10 cellular contexts compared by ENCODE assay signal in genomic region chr2:55839182-55839819, GRCh38.
DNase-seq lines count a peak whose midpoint lies in the region; ATAC-seq and TF ChIP-seq lines count a peak whose summit lies in the region.
"Had no signal": no experiment of that assay in that cellular context is flagged by ENCODE, and none has a peak within 500 bp of the region (broad histone marks: within the 10 kb centered on the region; RNA-seq: fewer than 3 reads in every experiment).

No MANE protein-coding gene starts in this region.

- WGBS in esophagus squamous epithelium, 2 donors, result 19 to 29% methylated on average over 7 of the region's 7 CpGs

- intact Hi-C loops in esophagus squamous epithelium (cut with DNase I), result no loop called here

- TF ChIP-seq CTCF in esophagus squamous epithelium (IDR thresholded peaks at IDR 0.05), result no peak
- no peak for TF ChIP-seq CTCF in progenitor cell of endocrine pancreas (IDR thresholded peaks at IDR 0.05; ENCODE audit: unreplicated experiment)
- no peak for TF ChIP-seq CTCF in endothelial cell (IDR thresholded peaks at IDR 0.05; ENCODE audit: unreplicated experiment)

- H3K4me3 Mint-ChIP-seq in progenitor cell of endocrine pancreas (ENCODE audit: low read depth) (no peak overlapping the region), endothelial cell (ENCODE audit: unreplicated experiment) (no peak overlapping the region)
- no peak overlapping the region for H3K4me3 Mint-ChIP-seq in stimulated activated memory B cell treated with anti-CD40 and anti-IgM and Interleukin-4, amounts not matched to agents 10 μg/mL and 1 μg/mL and 100 μg/mL, for 72 hours
- H3K4me3 Mint-ChIP-seq: activated naive CD8-positive, alpha-beta T cell had no signal

- H3K4me1 ChIP-seq in esophagus squamous epithelium, result peaks cover 0 to 39% (median 9%) of the 10 kb centered on the region in 3 donors

- H3K4me1 Mint-ChIP-seq in progenitor cell of endocrine pancreas (ENCODE audit: low read depth), result peaks cover 13% of the 10 kb centered on the region
- H3K4me1 Mint-ChIP-seq in endothelial cell (ENCODE audit: unreplicated experiment), result no peaks in the 10 kb centered on the region
- no peaks in the 10 kb centered on the region for H3K4me1 Mint-ChIP-seq in stimulated activated memory B cell treated with anti-CD40 and anti-IgM and Interleukin-4, amounts not matched to agents 10 μg/mL and 1 μg/mL and 100 μg/mL, for 72 hours

- H3K27ac Mint-ChIP-seq in progenitor cell of endocrine pancreas (peak overlapping the region; percentile 90), endothelial cell (ENCODE audit: unreplicated experiment) (no peak overlapping the region)
- H3K27ac Mint-ChIP-seq in stimulated activated memory B cell treated with anti-CD40 and anti-IgM and Interleukin-4, amounts not matched to agents 10 μg/mL and 1 μg/mL and 100 μg/mL, for 72 hours, result no peak overlapping the region
- H3K27ac Mint-ChIP-seq: activated naive CD8-positive, alpha-beta T cell had no signal

- no peak for TF ChIP-seq POLR2A in esophagus squamous epithelium (IDR thresholded peaks at IDR 0.05)

- peak overlapping the region in 1 of 4 donors; percentile 31 for H3K4me3 ChIP-seq in esophagus squamous epithelium

- H3K36me3 Mint-ChIP-seq in progenitor cell of endocrine pancreas (ENCODE audit: insufficient read depth) (peaks cover 16% of the 10 kb centered on the region), endothelial cell (ENCODE audit: low read depth, unreplicated experiment) (no peaks in the 10 kb centered on the region)
- no peaks in the 10 kb centered on the region for H3K36me3 Mint-ChIP-seq in stimulated activated memory B cell treated with anti-CD40 and anti-IgM and Interleukin-4, amounts not matched to agents 10 μg/mL and 1 μg/mL and 100 μg/mL, for 72 hours
- H3K36me3 Mint-ChIP-seq: activated naive CD8-positive, alpha-beta T cell had no signal

- DNase-seq in HT-29 (ENCODE audit: low spot score) (peak; percentile 70), NCI-H526 treated with DMSO at 0.1 percent for 48 hours (lab: John Stamatoyannopoulos, UW) (peak; percentile 92), esophagus squamous epithelium (lab: John Stamatoyannopoulos, UW) (no peak), progenitor cell of endocrine pancreas (ENCODE audit: low spot score, unreplicated experiment) (no peak), superior temporal gyrus (ENCODE audit: extremely low spot score) (no peak), endothelial cell (ENCODE audit: low spot score) (no peak)
- DNase-seq: GOT3 had no signal

- no peaks in the 10 kb centered on the region for H3K9me3 ChIP-seq in esophagus squamous epithelium

- H3K36me3 ChIP-seq in esophagus squamous epithelium, result no peaks in the 10 kb centered on the region

- H3K27me3 Mint-ChIP-seq in progenitor cell of endocrine pancreas (no peaks in the 10 kb centered on the region), endothelial cell (ENCODE audit: unreplicated experiment) (peaks cover 3% of the 10 kb centered on the region)
- peaks cover 12% of the 10 kb centered on the region for H3K27me3 Mint-ChIP-seq in stimulated activated memory B cell treated with anti-CD40 and anti-IgM and Interleukin-4, amounts not matched to agents 10 μg/mL and 1 μg/mL and 100 μg/mL, for 72 hours

- H3K27me3 ChIP-seq in esophagus squamous epithelium, result no peaks in the 10 kb centered on the region

- peak overlapping the region; percentile 41 to 61 (median 45) for H3K27ac ChIP-seq in esophagus squamous epithelium

- H3K9me3 Mint-ChIP-seq in progenitor cell of endocrine pancreas (ENCODE audit: low read depth), result peaks cover 22% of the 10 kb centered on the region
- no peaks in the 10 kb centered on the region for H3K9me3 Mint-ChIP-seq in endothelial cell (ENCODE audit: unreplicated experiment)
- peaks cover 4% of the 10 kb centered on the region for H3K9me3 Mint-ChIP-seq in stimulated activated memory B cell treated with anti-CD40 and anti-IgM and Interleukin-4, amounts not matched to agents 10 μg/mL and 1 μg/mL and 100 μg/mL, for 72 hours

- no peak for ATAC-seq in GM21786 (IDR thresholded peaks at IDR 0.05; ENCODE audit: unreplicated experiment)
- no peak for ATAC-seq in stimulated activated memory B cell treated with anti-CD40 and anti-IgM and Interleukin-4, amounts not matched to agents 10 μg/mL and 1 μg/mL and 100 μg/mL, for 72 hours

Comparison
In these comparisons a context has a peak if more than half of its experiments do, and no peak if none do; other contexts are left out.
1. DNase-seq: peak in HT-29 (single experiment) and NCI-H526 treated with DMSO at 0.1 percent for 48 hours (single experiment); none in esophagus squamous epithelium (single experiment), progenitor cell of endocrine pancreas (single experiment), superior temporal gyrus (single experiment) and endothelial cell (single experiment).